18 cellular contexts compared by ENCODE assay signal in genomic region chr1:236492378-236492777, GRCh38.
"Had no signal": no experiment of that assay in that cellular context is flagged by ENCODE, and none has a peak within 500 bp of the region (broad histone marks: within the 10 kb centered on the region; RNA-seq: fewer than 3 reads in every experiment).

No MANE protein-coding gene starts in this region.

- H3K36me3 Mint-ChIP-seq: memory B cell; natural killer cell treated with Interleukin-12 subunit alpha and Interleukin-12 subunit beta and Interleukin-15 and Interleukin-18, amount 100 ng/mL, for 72 hours had no signal

- H3K4me3 Mint-ChIP-seq: memory B cell had no signal

- H3K9me3 Mint-ChIP-seq: memory B cell; natural killer cell treated with Interleukin-12 subunit alpha and Interleukin-12 subunit beta and Interleukin-15 and Interleukin-18, amount 100 ng/mL, for 72 hours had no signal

- ATAC-seq: lower lobe of right lung, sciatic nerve had no signal

- DNase-seq: effector CD8-positive, alpha-beta T cell; foreskin melanocyte; head of caudate nucleus; kidney; left cardiac atrium; left ventricle myocardium inferior; lower lobe of right lung; midbrain; occipital lobe; stimulated activated CD4-positive, alpha-beta T cell treated with anti-CD3 and anti-CD28 coated beads, Interleukin-2, amount 100 ng/mL, for 24 hours; stimulated activated CD4-positive, alpha-beta T cell treated with anti-CD3 and anti-CD28 coated beads, Interleukin-4, amount 100 ng/mL, for 4 hours; stimulated activated naive CD4-positive, alpha-beta T cell; stomach; substantia nigra; transverse colon had no signal

- H3K27ac Mint-ChIP-seq: memory B cell had no signal
